26 cellular contexts compared by ENCODE assay signal in genomic region chr2:3589086-3589485, GRCh38. TPM values are rescaled to one million over a fixed set of nuclear protein-coding genes. Genes with fewer than 3 reads are reported as not detected.
"Had no signal": no experiment of that assay in that cellular context is flagged by ENCODE, and none has a peak within 500 bp of the region (broad histone marks: within the 10 kb centered on the region; RNA-seq: fewer than 3 reads in every experiment).

No MANE protein-coding gene starts in this region.

- H3K4me3 Mint-ChIP-seq: activated CD4-positive, alpha-beta memory T cell treated with anti-CD3 and anti-CD28 coated beads, Interleukin-2, amount 10 ng/mL, durations not matched to agents 7 days and 5 days; activated CD4-positive, alpha-beta T cell treated with anti-CD3 and anti-CD28 coated beads, Interleukin-2, amount 10 ng/mL, durations not matched to agents 7 days and 5 days; activated naive CD4-positive, alpha-beta T cell treated with anti-CD3 and anti-CD28 coated beads, Interleukin-2, amount 10 ng/mL, durations not matched to agents 7 days and 5 days; activated naive CD8-positive, alpha-beta T cell; activated T-cell treated with anti-CD3 and anti-CD28 coated beads, Interleukin-2, amount 50 U/mL, for 4 hours; activated T-helper 1 cell treated with anti-CD3 and anti-CD28 coated beads, Interleukin-12 subunit alpha, Interleukin-12 subunit beta, Interleukin-2, Interleukin-4 antibody, amounts not matched to agents 30 ng/mL and 10 ng/mL and 1 ng/mL, durations not matched to agents 14 hours and 24 hours and 36 hours; central memory CD8-positive, alpha-beta T cell; dendritic cell treated with granulocyte-macrophage colony-stimulating factor and Interleukin-4, amounts not matched to agents 40 ng/mL and 50 ng/mL, for 4 days; endodermal cell had no signal

- H3K4me1 Mint-ChIP-seq: activated CD4-positive, alpha-beta memory T cell treated with anti-CD3 and anti-CD28 coated beads, Interleukin-2, amount 10 ng/mL, durations not matched to agents 7 days and 5 days; activated CD4-positive, alpha-beta T cell treated with anti-CD3 and anti-CD28 coated beads, Interleukin-2, amount 10 ng/mL, durations not matched to agents 7 days and 5 days; activated naive CD4-positive, alpha-beta T cell treated with anti-CD3 and anti-CD28 coated beads, Interleukin-2, amount 10 ng/mL, durations not matched to agents 7 days and 5 days; central memory CD8-positive, alpha-beta T cell had no signal

- DNase-seq: activated CD4-positive, alpha-beta memory T cell treated with anti-CD3 and anti-CD28 coated beads, Interleukin-2, amount 10 ng/mL, durations not matched to agents 7 days and 5 days; activated CD4-positive, alpha-beta T cell treated with anti-CD3 and anti-CD28 coated beads for 1 hour; activated CD4-positive, alpha-beta T cell treated with anti-CD3 and anti-CD28 coated beads for 4 hours; activated CD4-positive, alpha-beta T cell treated with anti-CD3 and anti-CD28 coated beads, Interleukin-2, amount 10 ng/mL, durations not matched to agents 7 days and 5 days; activated CD4-positive, alpha-beta T cell treated with anti-CD3 and anti-CD28 coated beads, Interleukin-2, amount 50 U/mL, for 4 hours; activated CD8-positive, alpha-beta memory T cell treated with anti-CD3 and anti-CD28 coated beads for 24 hours; activated effector memory CD4-positive, alpha-beta T cell treated with anti-CD3 and anti-CD28 coated beads, Interleukin-2, amount 50 U/mL, for 16 hours; activated naive CD4-positive, alpha-beta T cell treated with anti-CD3 and anti-CD28 coated beads, Interleukin-2, amount 10 ng/mL, durations not matched to agents 7 days and 5 days; activated T-cell treated with anti-CD3 and anti-CD28 coated beads, Interleukin-2, amount 50 U/mL, for 4 hours; amniotic stem cell; anterior cingulate cortex; brain microvascular endothelial cell; dorsolateral prefrontal cortex; effector memory CD4-positive, alpha-beta T cell; endodermal cell; foreskin fibroblast; head of caudate nucleus; T-helper 2 cell had no signal

- H3K9me3 Mint-ChIP-seq: activated CD4-positive, alpha-beta memory T cell treated with anti-CD3 and anti-CD28 coated beads, Interleukin-2, amount 10 ng/mL, durations not matched to agents 7 days and 5 days; activated CD4-positive, alpha-beta T cell treated with anti-CD3 and anti-CD28 coated beads, Interleukin-2, amount 10 ng/mL, durations not matched to agents 7 days and 5 days; activated naive CD4-positive, alpha-beta T cell treated with anti-CD3 and anti-CD28 coated beads, Interleukin-2, amount 10 ng/mL, durations not matched to agents 7 days and 5 days; activated T-cell treated with anti-CD3 and anti-CD28 coated beads, Interleukin-2, amount 50 U/mL, for 4 hours; activated T-helper 1 cell treated with anti-CD3 and anti-CD28 coated beads, Interleukin-12 subunit alpha, Interleukin-12 subunit beta, Interleukin-2, Interleukin-4 antibody, amounts not matched to agents 30 ng/mL and 10 ng/mL and 1 ng/mL, durations not matched to agents 14 hours and 24 hours and 36 hours; activated T-helper 2 cell treated with anti-CD3 and anti-CD28 coated beads, Interferon-gamma antibody, Interleukin-2, Interleukin-4, amounts not matched to agents 10 μg/mL and 5 μg/mL and 100 μg/mL, durations not matched to agents 14 hours and 24 hours and 36 hours; central memory CD8-positive, alpha-beta T cell; dendritic cell treated with granulocyte-macrophage colony-stimulating factor and Interleukin-4, amounts not matched to agents 40 ng/mL and 50 ng/mL, for 4 days had no signal

- H3K4me3 ChIP-seq: dorsolateral prefrontal cortex had no signal

- H3K36me3 ChIP-seq: brain microvascular endothelial cell had no signal

- H3K27me3 ChIP-seq: brain microvascular endothelial cell, dorsolateral prefrontal cortex had no signal

- H3K27ac ChIP-seq: brain microvascular endothelial cell, dorsolateral prefrontal cortex had no signal

- H3K27me3 Mint-ChIP-seq: activated CD4-positive, alpha-beta memory T cell treated with anti-CD3 and anti-CD28 coated beads, Interleukin-2, amount 10 ng/mL, durations not matched to agents 7 days and 5 days; activated CD4-positive, alpha-beta T cell treated with anti-CD3 and anti-CD28 coated beads, Interleukin-2, amount 10 ng/mL, durations not matched to agents 7 days and 5 days; activated naive CD4-positive, alpha-beta T cell treated with anti-CD3 and anti-CD28 coated beads, Interleukin-2, amount 10 ng/mL, durations not matched to agents 7 days and 5 days; activated naive CD8-positive, alpha-beta T cell; central memory CD8-positive, alpha-beta T cell; dendritic cell treated with granulocyte-macrophage colony-stimulating factor and Interleukin-4, amounts not matched to agents 40 ng/mL and 50 ng/mL, for 4 days had no signal

- ATAC-seq: activated T-cell treated with anti-CD3 and anti-CD28 coated beads, Interleukin-2, amount 50 U/mL, for 4 hours; esophagus mucosa had no signal

- H3K27ac Mint-ChIP-seq: activated CD4-positive, alpha-beta memory T cell treated with anti-CD3 and anti-CD28 coated beads, Interleukin-2, amount 10 ng/mL, durations not matched to agents 7 days and 5 days; activated CD4-positive, alpha-beta T cell treated with anti-CD3 and anti-CD28 coated beads, Interleukin-2, amount 10 ng/mL, durations not matched to agents 7 days and 5 days; activated naive CD4-positive, alpha-beta T cell treated with anti-CD3 and anti-CD28 coated beads, Interleukin-2, amount 10 ng/mL, durations not matched to agents 7 days and 5 days; activated naive CD8-positive, alpha-beta T cell; activated T-helper 1 cell treated with anti-CD3 and anti-CD28 coated beads, Interleukin-12 subunit alpha, Interleukin-12 subunit beta, Interleukin-2, Interleukin-4 antibody, amounts not matched to agents 30 ng/mL and 10 ng/mL and 1 ng/mL, durations not matched to agents 14 hours and 24 hours and 36 hours; activated T-helper 2 cell treated with anti-CD3 and anti-CD28 coated beads, Interferon-gamma antibody, Interleukin-2, Interleukin-4, amounts not matched to agents 10 μg/mL and 5 μg/mL and 100 μg/mL, durations not matched to agents 14 hours and 24 hours and 36 hours; dendritic cell treated with granulocyte-macrophage colony-stimulating factor and Interleukin-4, amounts not matched to agents 40 ng/mL and 50 ng/mL, for 4 days; endodermal cell had no signal

RNA-seq across cellular contexts. Expression of gene COLEC11, which starts 5.8 kb away (rescaled TPM):
- total RNA-seq: activated CD4-positive, alpha-beta memory T cell treated with anti-CD3 and anti-CD28 coated beads, Interleukin-2, amount 10 ng/mL, durations not matched to agents 7 days and 5 days; activated T-helper 1 cell treated with anti-CD3 and anti-CD28 coated beads, Interleukin-12 subunit alpha, Interleukin-12 subunit beta, Interleukin-2, Interleukin-4 antibody, amounts not matched to agents 30 ng/mL and 10 ng/mL and 1 ng/mL, durations not matched to agents 14 hours and 24 hours and 36 hours; activated T-helper 2 cell treated with anti-CD3 and anti-CD28 coated beads, Interferon-gamma antibody, Interleukin-2, Interleukin-4, amounts not matched to agents 10 μg/mL and 5 μg/mL and 100 μg/mL, durations not matched to agents 14 hours and 24 hours and 36 hours; astrocyte; esophagus mucosa; T-helper 1 cell treated with Interleukin-12 subunit alpha and Interleukin-12 subunit beta and Interleukin-4 antibody, amounts not matched to agents 30 ng/mL and 1 ng/mL, for 36 hours had no signal
